In genomic region chr9:127612993-127613954, GRCh38 we compare ENCODE assay signal across 8 cellular contexts. TPM values are rescaled to one million over a fixed set of nuclear protein-coding genes. Genes with fewer than 3 reads are reported as not detected.
DNase-seq lines count a peak whose midpoint lies in the region; ATAC-seq lines count a peak whose summit lies in the region.

No MANE protein-coding gene starts in this region.

- H3K4me1 Mint-ChIP-seq in activated T-cell treated with anti-CD3 and anti-CD28 coated beads, Interleukin-2, amount 50 U/mL, for 4 hours (ENCODE audit: low read depth) = peaks cover 20% of the 10 kb centered on the region

- peaks cover 22% of the 10 kb centered on the region for H3K27me3 Mint-ChIP-seq in activated T-cell treated with anti-CD3 and anti-CD28 coated beads, Interleukin-2, amount 50 U/mL, for 4 hours (ENCODE audit: low read depth)

- peak overlapping the region; percentile 85 for H3K4me3 Mint-ChIP-seq in activated T-cell treated with anti-CD3 and anti-CD28 coated beads, Interleukin-2, amount 50 U/mL, for 4 hours

- H3K4me3 ChIP-seq in mucosa of stomach (ENCODE audit: low read length) = peak overlapping the region; percentile 19

- H3K4me1 ChIP-seq in ES-I3 (ENCODE audit: insufficient read depth, low read length) = 0 out of 2 replicates have a peak, but pooled peaks cover 5% of the 10 kb centered on the region
- H3K4me1 ChIP-seq in mucosa of stomach (ENCODE audit: control insufficient read depth, insufficient read depth, low read length) = peaks cover 14% of the 10 kb centered on the region

- H3K9me3 ChIP-seq in ES-I3 (ENCODE audit: control insufficient read depth, insufficient read depth, low read length) (no peaks in the 10 kb centered on the region), mucosa of stomach (ENCODE audit: control insufficient read depth, low read length) (no peaks in the 10 kb centered on the region)

- no peaks in the 10 kb centered on the region for H3K9me3 Mint-ChIP-seq in activated T-cell treated with anti-CD3 and anti-CD28 coated beads, Interleukin-2, amount 50 U/mL, for 4 hours

- ATAC-seq in activated T-cell treated with anti-CD3 and anti-CD28 coated beads, Interleukin-2, amount 50 U/mL, for 4 hours = peak in 1 of 2 donors; percentile 11
- ATAC-seq in esophagus mucosa (peak; percentile 53), GM21528 (IDR thresholded peaks at IDR 0.05; ENCODE audit: low FRiP score, unreplicated experiment) (no peak), HG03432 (IDR thresholded peaks at IDR 0.05; ENCODE audit: unreplicated experiment) (no peak)

- H3K27me3 ChIP-seq in mucosa of stomach (ENCODE audit: control insufficient read depth, insufficient read depth, low read length) = peaks cover 24% of the 10 kb centered on the region

- H3K36me3 ChIP-seq in ES-I3 (ENCODE audit: insufficient read depth, low read length) = no peaks in the 10 kb centered on the region
- H3K36me3 ChIP-seq in mucosa of stomach (ENCODE audit: control insufficient read depth, insufficient read depth, low read length) = no peaks in the 10 kb centered on the region

- H3K27ac ChIP-seq in substantia nigra (ENCODE audit: low read depth, low read length, poor library complexity, severe bottlenecking) = peak overlapping the region; percentile 82

- H3K36me3 Mint-ChIP-seq in activated T-cell treated with anti-CD3 and anti-CD28 coated beads, Interleukin-2, amount 50 U/mL, for 4 hours (ENCODE audit: insufficient read depth) = no peaks in the 10 kb centered on the region

- DNase-seq in NCI-H526 treated with DMSO at 0.1 percent for 48 hours (lab: John Stamatoyannopoulos, UW) (peak; percentile 28), substantia nigra (lab: John Stamatoyannopoulos, UW) (peak in 39 of 49 donors; percentile 5 to 76 (median 30))
- peak; percentile 11 for DNase-seq in activated T-cell treated with anti-CD3 and anti-CD28 coated beads, Interleukin-2, amount 50 U/mL, for 4 hours

- H3K9ac ChIP-seq in ES-I3 (ENCODE audit: low read depth, low read length) (peak overlapping the region; percentile 81; the same call in 1 of the 2 replicates), mucosa of stomach (ENCODE audit: low read length) (peak overlapping the region; percentile 38)

RNA-seq across cellular contexts. Expression of gene STXBP1, which starts 1.2 kb away (rescaled TPM):
- 10 to 100 TPM; 10.8 to 11.6 (median 11.0) TPM for total RNA-seq in activated T-cell treated with anti-CD3 and anti-CD28 coated beads, Interleukin-2, amount 50 U/mL, for 4 hours
- 10.1 TPM for total RNA-seq in esophagus mucosa
